ENCODE assay signal across 1 cellular context in genomic region chr12:122974892-122975789, GRCh38.
TF ChIP-seq lines count a peak whose summit lies in the region.

OGFOD2 (plus strand) TSS chr12:122975244; CDS start chr12:122975252, 8 bp downstream.

TF ChIP-seq in HepG2, 621 proteins besides CTCF, POLR2A, EP300 and RAD21 (continued from another document and continues in another):
- TF ChIP-seq KLF11 (CRISPR knock-in tag; IDR thresholded peaks at IDR 0.05) = no peak
- no peak for TF ChIP-seq SNRNP70 (IDR thresholded peaks at IDR 0.05; ENCODE audit: low read depth, low read length)
- peak; percentile 89 for TF ChIP-seq AGO2 (optimal IDR thresholded peaks at IDR 0.05; ENCODE audit: low read depth, low read length)
- no peak for TF ChIP-seq MAFG (CRISPR knock-in tag; IDR thresholded peaks at IDR 0.05)
- TF ChIP-seq NR2C2 (CRISPR knock-in tag; IDR thresholded peaks at IDR 0.05; ENCODE audit: borderline replicate concordance) = peak; percentile 17; the same call in 1 of the 2 replicates
- no peak for TF ChIP-seq PPARG (CRISPR knock-in tag; conservative IDR thresholded peaks at IDR 0.05)
- 0 out of 2 replicates have a peak, but pooled peaks have one; percentile 33 for TF ChIP-seq KIAA2018 (CRISPR knock-in tag; IDR thresholded peaks at IDR 0.05; ENCODE audit: borderline replicate concordance)
- no peak for TF ChIP-seq RBM39 (IDR thresholded peaks at IDR 0.05; ENCODE audit: low read depth, low read length, poor library complexity, severe bottlenecking)
- no peak for TF ChIP-seq ZBTB44 (CRISPR knock-in tag; IDR thresholded peaks at IDR 0.05)
- peak; percentile 39; the same call in 1 of the 2 replicates for TF ChIP-seq ZNF619 (CRISPR knock-in tag; IDR thresholded peaks at IDR 0.05)
- no peak for TF ChIP-seq MLX (CRISPR knock-in tag; IDR thresholded peaks at IDR 0.05)
- TF ChIP-seq MTA1 (CRISPR knock-in tag; IDR thresholded peaks at IDR 0.05; ENCODE audit: borderline replicate concordance) = peak; percentile 24; the same call in 1 of the 2 replicates
- TF ChIP-seq SP1 (IDR thresholded peaks at IDR 0.05) = no peak
- peak; percentile 63 for TF ChIP-seq SP1 (CRISPR knock-in tag; IDR thresholded peaks at IDR 0.05)
- 0 out of 2 replicates have a peak, but pooled peaks have one; percentile 54 for TF ChIP-seq ZNF564 (CRISPR knock-in tag; IDR thresholded peaks at IDR 0.05)
- TF ChIP-seq CAMTA2 (CRISPR knock-in tag; IDR thresholded peaks at IDR 0.05; ENCODE audit: borderline replicate concordance) = peak; percentile 85; the same call in 1 of the 2 replicates
- TF ChIP-seq ZNF232 (CRISPR knock-in tag; IDR thresholded peaks at IDR 0.05; ENCODE audit: borderline replicate concordance) = 0 out of 2 replicates have a peak, but pooled peaks have one; percentile 5
- TF ChIP-seq AHR (CRISPR knock-in tag; IDR thresholded peaks at IDR 0.05) = 0 out of 2 replicates have a peak, but pooled peaks have one; percentile 44
- TF ChIP-seq ZBTB7B (CRISPR knock-in tag; IDR thresholded peaks at IDR 0.05) = no peak
- no peak for TF ChIP-seq ZBTB20 (CRISPR knock-in tag; IDR thresholded peaks at IDR 0.05; ENCODE audit: borderline replicate concordance, low read depth)
- no peak for TF ChIP-seq CC2D1A (CRISPR knock-in tag; IDR thresholded peaks at IDR 0.05)
- TF ChIP-seq MLXIP (CRISPR knock-in tag; IDR thresholded peaks at IDR 0.05; ENCODE audit: borderline replicate concordance) = no peak
- no peak for TF ChIP-seq ZNF720 (CRISPR knock-in tag; IDR thresholded peaks at IDR 0.05)
- TF ChIP-seq GLMP (CRISPR knock-in tag; IDR thresholded peaks at IDR 0.05; ENCODE audit: borderline replicate concordance) = no peak
- no peak for TF ChIP-seq ZFP37 (CRISPR knock-in tag; IDR thresholded peaks at IDR 0.05; ENCODE audit: borderline replicate concordance)
- no peak for TF ChIP-seq ZNF543 (CRISPR knock-in tag; IDR thresholded peaks at IDR 0.05)
- no peak for TF ChIP-seq NFE2L2 (IDR thresholded peaks at IDR 0.05; ENCODE audit: low read length)
- no peak for TF ChIP-seq SPEN (CRISPR knock-in tag; IDR thresholded peaks at IDR 0.05; ENCODE audit: low read depth)
- TF ChIP-seq ZNF75D (CRISPR knock-in tag; IDR thresholded peaks at IDR 0.05; ENCODE audit: borderline replicate concordance) = no peak
- no peak for TF ChIP-seq BRD4 (CRISPR knock-in tag; IDR thresholded peaks at IDR 0.05)
- TF ChIP-seq NR2F1 (CRISPR knock-in tag; IDR thresholded peaks at IDR 0.05) = no peak
- peak; percentile 15; the same call in 1 of the 2 replicates for TF ChIP-seq NRL (CRISPR knock-in tag; IDR thresholded peaks at IDR 0.05; ENCODE audit: borderline replicate concordance)
- no peak for TF ChIP-seq ZNF280D (CRISPR knock-in tag; IDR thresholded peaks at IDR 0.05)
- TF ChIP-seq ZMYM3 (CRISPR knock-in tag; IDR thresholded peaks at IDR 0.05) = no peak
- TF ChIP-seq ZNF777 (CRISPR knock-in tag; IDR thresholded peaks at IDR 0.05) = no peak
- no peak for TF ChIP-seq FOSL1 (CRISPR knock-in tag; IDR thresholded peaks at IDR 0.05; ENCODE audit: borderline replicate concordance)
- peak; percentile 6; the same call in 1 of the 2 replicates for TF ChIP-seq ZFYVE20 (CRISPR knock-in tag; IDR thresholded peaks at IDR 0.05; ENCODE audit: borderline replicate concordance, low read depth)
- TF ChIP-seq STAG1 (CRISPR knock-in tag; IDR thresholded peaks at IDR 0.05) = no peak
- TF ChIP-seq NFE2 (CRISPR knock-in tag; IDR thresholded peaks at IDR 0.05) = no peak
- no peak for TF ChIP-seq BCLAF1 (IDR thresholded peaks at IDR 0.05)
- TF ChIP-seq NFKBIZ (CRISPR knock-in tag; IDR thresholded peaks at IDR 0.05) = no peak
- TF ChIP-seq ZNF703 (CRISPR knock-in tag; IDR thresholded peaks at IDR 0.05; ENCODE audit: borderline replicate concordance) = no peak; the same call in 1 of the 2 replicates
- no peak for TF ChIP-seq TCF7 (IDR thresholded peaks at IDR 0.05; ENCODE audit: low read depth)
- TF ChIP-seq ZNF761 (CRISPR knock-in tag; conservative IDR thresholded peaks at IDR 0.05) = no peak; the same call in 1 of the 2 replicates
- TF ChIP-seq TOPORS (CRISPR knock-in tag; IDR thresholded peaks at IDR 0.05) = no peak
